ENCODE assay signal across 13 cellular contexts in genomic region chr21:34091607-34092006, GRCh38. TPM values are rescaled to one million over a fixed set of nuclear protein-coding genes. Genes with fewer than 3 reads are reported as not detected.
DNase-seq lines count a peak whose midpoint lies in the region; ATAC-seq and TF ChIP-seq lines count a peak whose summit lies in the region.
"Had no signal": no experiment of that assay in that cellular context is flagged by ENCODE, and none has a peak within 500 bp of the region (broad histone marks: within the 10 kb centered on the region; RNA-seq: fewer than 3 reads in every experiment).

No MANE protein-coding gene starts in this region.

- H3K27ac Mint-ChIP-seq in activated CD4-positive, alpha-beta T cell treated with anti-CD3 and anti-CD28 coated beads, Interleukin-2, amount 10 ng/mL, durations not matched to agents 7 days and 5 days = no peak overlapping the region

- H2AFZ ChIP-seq in osteoblast (ENCODE audit: low read length) = no peak overlapping the region

- H3K4me1 Mint-ChIP-seq in activated CD4-positive, alpha-beta T cell treated with anti-CD3 and anti-CD28 coated beads, Interleukin-2, amount 10 ng/mL, durations not matched to agents 7 days and 5 days = peaks cover 44% of the 10 kb centered on the region

- H3K4me3 Mint-ChIP-seq in activated CD4-positive, alpha-beta T cell treated with anti-CD3 and anti-CD28 coated beads, Interleukin-2, amount 10 ng/mL, durations not matched to agents 7 days and 5 days = no peak overlapping the region
- H3K4me3 Mint-ChIP-seq: WTC11 had no signal

- no peaks in the 10 kb centered on the region for H3K27me3 Mint-ChIP-seq in activated CD4-positive, alpha-beta T cell treated with anti-CD3 and anti-CD28 coated beads, Interleukin-2, amount 10 ng/mL, durations not matched to agents 7 days and 5 days

- TF ChIP-seq CTCF in LNCAP (IDR thresholded peaks at IDR 0.05) (peak; percentile 42), cardiac fibroblast (IDR thresholded peaks at IDR 0.05; ENCODE audit: low read depth, low read length) (peak; percentile 47), osteoblast (IDR thresholded peaks at IDR 0.05; ENCODE audit: extremely low read depth, low read depth, low read length) (peak; percentile 50)

- no peak overlapping the region for H3K4me2 ChIP-seq in osteoblast (ENCODE audit: insufficient read depth, low read length)

- H4K20me1 ChIP-seq in osteoblast (ENCODE audit: insufficient read depth, low read length) = peaks cover 14% of the 10 kb centered on the region

- H3K9me3 Mint-ChIP-seq in activated CD4-positive, alpha-beta T cell treated with anti-CD3 and anti-CD28 coated beads, Interleukin-2, amount 10 ng/mL, durations not matched to agents 7 days and 5 days = no peaks in the 10 kb centered on the region
- H3K9me3 Mint-ChIP-seq: WTC11 had no signal

- CTCF ChIA-PET in activated CD4-positive, alpha-beta T cell treated with anti-CD3 and anti-CD28 coated beads, Interleukin-2, amount 10 ng/mL, durations not matched to agents 7 days and 5 days (lab: Charles Lee) = interaction anchor here (0.9 to 2.9 kb wide), 3 partner anchors 9 to 167 kb away, joined by 5 to 8 read pairs (median 5); no protein-coding TSS in a partner anchor

- ATAC-seq in HG03342 (IDR thresholded peaks at IDR 0.05; ENCODE audit: unreplicated experiment) (no peak), GM19455 (IDR thresholded peaks at IDR 0.05; ENCODE audit: unreplicated experiment) (no peak)

- H3K4me3 ChIP-seq in cardiac fibroblast (replicated peaks in 1 of 2; ENCODE audit: low read depth in 2 of 2, low read length in 2 of 2) = no peak overlapping the region
- no peak overlapping the region for H3K4me3 ChIP-seq in osteoblast (ENCODE audit: insufficient read depth, low read length)
- H3K4me3 ChIP-seq: BLaER1 treated with 17β-estradiol and CSF1 and Interleukin-3, amounts not matched to agents 10 nM and 100 nM; stomach had no signal

- no peaks in the 10 kb centered on the region for H3K27me3 ChIP-seq in osteoblast (ENCODE audit: insufficient read depth, low read length)
- H3K27me3 ChIP-seq: BLaER1 treated with 17β-estradiol and CSF1 and Interleukin-3, amounts not matched to agents 10 nM and 100 nM; stomach had no signal

- POLR2A ChIA-PET in activated CD4-positive, alpha-beta T cell treated with anti-CD3 and anti-CD28 coated beads, Interleukin-2, amount 10 ng/mL, durations not matched to agents 7 days and 5 days (lab: Charles Lee) = no interaction called here

- H3K9me3 ChIP-seq in osteoblast (ENCODE audit: low read depth, low read length) = no peaks in the 10 kb centered on the region
- H3K9me3 ChIP-seq: stomach had no signal

- peaks cover 16% of the 10 kb centered on the region for H3K36me3 ChIP-seq in osteoblast (ENCODE audit: insufficient read depth, low read length)

- H3K36me3 Mint-ChIP-seq in activated CD4-positive, alpha-beta T cell treated with anti-CD3 and anti-CD28 coated beads, Interleukin-2, amount 10 ng/mL, durations not matched to agents 7 days and 5 days (ENCODE audit: low read depth) = peaks cover 45% of the 10 kb centered on the region

- DNase-seq in SKM-1 treated with dmso at 0.1 percent for 144 hours (lab: John Stamatoyannopoulos, UW; ENCODE audit: unreplicated experiment) = peak; percentile 23
- DNase-seq in SKM-1 (lab: John Stamatoyannopoulos, UW; ENCODE audit: unreplicated experiment) = no peak
- peak; percentile 11 to 22 for DNase-seq in cardiac fibroblast (ENCODE audit: low read depth in 2 of 2)
- no peak for DNase-seq in osteoblast (ENCODE audit: insufficient read length, low spot score, missing footprints)
- DNase-seq in activated CD4-positive, alpha-beta T cell treated with anti-CD3 and anti-CD28 coated beads, Interleukin-2, amount 10 ng/mL, durations not matched to agents 7 days and 5 days = no peak
- DNase-seq: NCI-H526 treated with DMSO at 0.1 percent for 48 hours; stimulated activated CD4-positive, alpha-beta T cell treated with anti-CD3 and anti-CD28 coated beads, Interleukin-15, amount 100 ng/mL, for 24 hours; stomach had no signal

- no peak overlapping the region for H3K27ac ChIP-seq in osteoblast (ENCODE audit: low read depth, low read length)
- H3K27ac ChIP-seq: stomach had no signal

- H3K79me2 ChIP-seq in osteoblast (ENCODE audit: insufficient read depth, low read length) = peaks cover 92% of the 10 kb centered on the region

- no peaks in the 10 kb centered on the region for H3K4me1 ChIP-seq in osteoblast (ENCODE audit: insufficient read depth, low read length)

RNA-seq across cellular contexts. Expression of gene MRPS6, which starts 18.2 kb away (rescaled TPM):
- 19.2 and 25.9 TPM in 2 replicates for total RNA-seq in osteoblast
- 10 to 100 TPM; 77.8 to 88.2 TPM for total RNA-seq in activated CD4-positive, alpha-beta T cell treated with anti-CD3 and anti-CD28 coated beads, Interleukin-2, amount 10 ng/mL, durations not matched to agents 7 days and 5 days

RNA-seq across cellular contexts. Expression of gene SLC5A3, which starts 18.2 kb away (rescaled TPM):
- 38.4 and 44.2 TPM in 2 replicates for total RNA-seq in osteoblast
- total RNA-seq in activated CD4-positive, alpha-beta T cell treated with anti-CD3 and anti-CD28 coated beads, Interleukin-2, amount 10 ng/mL, durations not matched to agents 7 days and 5 days = 10 to 100 TPM; 23.9 to 24.0 TPM

Comparison
In these comparisons a context has a peak if more than half of its experiments do, and no peak if none do; other contexts are left out.
1. DNase-seq: peak in SKM-1 treated with dmso at 0.1 percent for 144 hours (single experiment) and cardiac fibroblast (2 of 2); none in SKM-1 (single experiment), osteoblast (single experiment) and activated CD4-positive, alpha-beta T cell treated with anti-CD3 and anti-CD28 coated beads, Interleukin-2, amount 10 ng/mL, durations not matched to agents 7 days and 5 days (single experiment).
2. Peak in every context shown above with its lines, with median percentiles within 50 percentile points of each other: CTCF ChIP-seq.